1 cellular context compared by ENCODE assay signal in the genomic region with DNA sequence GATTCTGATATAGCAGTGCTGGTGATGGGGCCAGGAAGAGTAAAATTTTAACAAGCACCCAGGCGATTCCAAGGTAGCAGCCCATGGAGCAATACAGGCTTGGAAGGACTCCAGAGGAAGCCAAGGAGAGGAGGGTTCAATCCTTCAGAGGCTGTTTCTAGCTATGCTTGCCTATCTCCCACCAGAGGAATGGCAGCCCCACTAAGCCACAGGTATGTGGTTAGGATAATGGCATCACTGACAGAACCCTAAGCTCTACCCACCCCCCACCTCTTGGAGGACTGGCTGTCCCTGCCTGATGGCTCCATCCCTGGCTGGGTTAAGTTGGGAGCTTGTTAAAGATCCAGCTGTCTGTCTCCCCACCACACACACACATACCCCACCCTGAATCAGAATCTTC.
TF ChIP-seq lines count a peak whose summit lies in the region.

No MANE protein-coding gene starts in this region.

TF ChIP-seq in H1, 55 proteins besides CTCF, POLR2A, EP300 and RAD21:
- TF ChIP-seq TAF1 (IDR thresholded peaks at IDR 0.05; ENCODE audit: low read depth, low read length) (no peak), RBBP5 (IDR thresholded peaks at IDR 0.05; ENCODE audit: borderline replicate concordance, low read depth, low read length) (no peak), HDAC6 (IDR thresholded peaks at IDR 0.05; ENCODE audit: low read depth, low read length) (no peak), TCF12 (IDR thresholded peaks at IDR 0.05; ENCODE audit: low read depth, low read length) (no peak), ASH2L (IDR thresholded peaks at IDR 0.05; ENCODE audit: low read length) (no peak)
- TF ChIP-seq, protein P1, sequence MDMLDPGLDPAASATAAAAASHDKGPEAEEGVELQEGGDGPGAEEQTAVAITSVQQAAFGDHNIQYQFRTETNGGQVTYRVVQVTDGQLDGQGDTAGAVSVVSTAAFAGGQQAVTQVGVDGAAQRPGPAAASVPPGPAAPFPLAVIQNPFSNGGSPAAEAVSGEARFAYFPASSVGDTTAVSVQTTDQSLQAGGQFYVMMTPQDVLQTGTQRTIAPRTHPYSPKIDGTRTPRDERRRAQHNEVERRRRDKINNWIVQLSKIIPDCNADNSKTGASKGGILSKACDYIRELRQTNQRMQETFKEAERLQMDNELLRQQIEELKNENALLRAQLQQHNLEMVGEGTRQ (IDR thresholded peaks at IDR 0.05; ENCODE audit: low read length), result no peak
TF ChIP-seq in H1: peak in this region for 0.
